ENCODE assay signal across 16 cellular contexts in the genomic region with DNA sequence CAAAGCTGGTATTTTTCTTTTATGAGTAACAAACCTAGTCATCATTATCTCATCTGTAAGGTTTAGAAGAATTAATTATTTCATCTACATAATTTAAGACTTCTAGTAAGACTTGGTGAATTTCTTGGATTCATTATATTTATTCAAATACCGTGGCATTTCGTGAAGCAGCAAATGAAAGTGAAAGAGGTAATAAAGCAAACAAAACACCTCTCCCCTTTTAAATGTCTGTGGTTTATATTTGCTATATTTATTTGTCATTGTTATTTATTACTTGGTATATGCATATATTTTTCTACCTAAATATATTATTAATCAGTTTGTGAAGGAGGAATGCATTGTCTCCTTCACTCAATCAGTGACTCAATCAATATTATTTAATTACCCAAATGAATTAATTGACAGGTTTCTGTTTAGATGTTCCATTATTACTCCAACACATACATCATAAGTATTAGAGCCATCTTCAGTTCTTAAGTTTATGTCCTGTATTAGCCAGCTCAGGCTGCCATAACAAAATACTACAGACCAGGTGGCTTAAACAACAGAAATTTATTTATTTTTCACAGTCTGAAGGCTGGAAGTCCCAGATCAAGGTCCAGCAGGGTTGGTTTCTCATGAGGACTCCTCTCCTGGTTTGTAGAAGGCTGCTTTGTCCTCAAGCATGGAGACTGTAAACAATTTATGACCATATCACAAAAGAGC. TPM values are rescaled to one million over a fixed set of nuclear protein-coding genes. Genes with fewer than 3 reads are reported as not detected.
DNase-seq lines count a peak whose midpoint lies in the region; ATAC-seq, FAIRE-seq and TF ChIP-seq lines count a peak whose summit lies in the region.
"Had no signal": no experiment of that assay in that cellular context is flagged by ENCODE, and none has a peak within 500 bp of the region (broad histone marks: within the 10 kb centered on the region; RNA-seq: fewer than 3 reads in every experiment).

No MANE protein-coding gene starts in this region.

- TF ChIP-seq CTCF in HFFc6 (IDR thresholded peaks at IDR 0.05): no peak

- no peaks in the 10 kb centered on the region for H3K36me3 Mint-ChIP-seq in HFFc6 (ENCODE audit: low read depth)
- no peaks in the 10 kb centered on the region for H3K36me3 Mint-ChIP-seq in activated naive CD4-positive, alpha-beta T cell treated with anti-CD3 and anti-CD28 coated beads for 36 hours (ENCODE audit: low read depth)
- H3K36me3 Mint-ChIP-seq: CD14-positive monocyte, WTC11 had no signal

- no peaks in the 10 kb centered on the region for H3K27me3 Mint-ChIP-seq in HFFc6 (ENCODE audit: insufficient read depth)
- H3K27me3 Mint-ChIP-seq in activated naive CD4-positive, alpha-beta T cell treated with anti-CD3 and anti-CD28 coated beads for 36 hours (ENCODE audit: low read depth): no peaks in the 10 kb centered on the region
- H3K27me3 Mint-ChIP-seq: activated T-cell treated with anti-CD3 and anti-CD28 coated beads, Interleukin-2, amount 50 U/mL, for 24 hours had no signal

- intact Hi-C loops in activated naive CD4-positive, alpha-beta T cell treated with anti-CD3 and anti-CD28 coated beads for 36 hours (cut with micrococcal nuclease): no loop called here

- FAIRE-seq in colon (lab: Jason Lieb, UNC): peak; percentile 43
- FAIRE-seq: G401.6 had no signal

- H3K4me3 Mint-ChIP-seq in HFFc6: no peak overlapping the region
- no peak overlapping the region for H3K4me3 Mint-ChIP-seq in activated naive CD4-positive, alpha-beta T cell treated with anti-CD3 and anti-CD28 coated beads for 36 hours
- H3K4me3 Mint-ChIP-seq: activated T-cell treated with anti-CD3 and anti-CD28 coated beads, Interleukin-2, amount 50 U/mL, for 24 hours; CD14-positive monocyte; WTC11 had no signal

- ATAC-seq in GM18502 (IDR thresholded peaks at IDR 0.05; ENCODE audit: poor library complexity, unreplicated experiment): peak; percentile 67
- ATAC-seq in GM19452 (IDR thresholded peaks at IDR 0.05; ENCODE audit: unreplicated experiment): peak; percentile 57
- peak; percentile 48 for ATAC-seq in HG03196 (IDR thresholded peaks at IDR 0.05; ENCODE audit: unreplicated experiment)
- ATAC-seq: WTC11 had no signal

- H3K4me1 Mint-ChIP-seq in HFFc6 (ENCODE audit: low read depth): peaks cover 28% of the 10 kb centered on the region
- peaks cover 8% of the 10 kb centered on the region for H3K4me1 Mint-ChIP-seq in activated naive CD4-positive, alpha-beta T cell treated with anti-CD3 and anti-CD28 coated beads for 36 hours (ENCODE audit: low read depth)

- no peak for DNase-seq in SW480 (ENCODE audit: low spot score)
- no peak for DNase-seq in HFFc6
- no peak for DNase-seq in erythroblast (lab: John Stamatoyannopoulos, UW)
- DNase-seq in activated naive CD4-positive, alpha-beta T cell treated with anti-CD3 and anti-CD28 coated beads for 36 hours: no peak
- DNase-seq: activated T-cell treated with anti-CD3 and anti-CD28 coated beads, Interleukin-2, amount 50 U/mL, for 24 hours; anterior cingulate cortex; dermis blood vessel endothelial cell; NCI-H2107; NK-92 treated with Interleukin-12 subunit alpha and Interleukin-12 subunit beta, amount 100 ng/mL, for 24 hours had no signal

- no peak overlapping the region for H3K27ac Mint-ChIP-seq in HFFc6
- no peak overlapping the region for H3K27ac Mint-ChIP-seq in activated naive CD4-positive, alpha-beta T cell treated with anti-CD3 and anti-CD28 coated beads for 36 hours
- H3K27ac Mint-ChIP-seq: activated T-cell treated with anti-CD3 and anti-CD28 coated beads, Interleukin-2, amount 50 U/mL, for 24 hours; CD14-positive monocyte; WTC11 had no signal

- H3K9me3 Mint-ChIP-seq in HFFc6: no peaks in the 10 kb centered on the region
- H3K9me3 Mint-ChIP-seq in activated naive CD4-positive, alpha-beta T cell treated with anti-CD3 and anti-CD28 coated beads for 36 hours: no peaks in the 10 kb centered on the region

- CTCF ChIA-PET in activated naive CD4-positive, alpha-beta T cell treated with anti-CD3 and anti-CD28 coated beads for 36 hours (lab: Charles Lee): no interaction called here

- TF ChIP-seq POLR2A in erythroblast (IDR thresholded peaks at IDR 0.05; ENCODE audit: low read length): no peak

RNA-seq across cellular contexts. Expression of gene CFAP54, which starts 6.6 kb away (rescaled TPM):
- total RNA-seq in HFFc6 (2021; fragmentation: NEBNext Ultra II Directional; extraction: Animal tissue kit (Norgen Biotek cat#: 25700)): under 1 TPM; 0.40 to 0.66 (median 0.56) TPM
- under 1 TPM; 0.38 to 0.64 TPM for total RNA-seq in activated naive CD4-positive, alpha-beta T cell treated with anti-CD3 and anti-CD28 coated beads for 36 hours
